24 cellular contexts compared by ENCODE assay signal in genomic region chr9:36007852-36008251, GRCh38. TPM values are rescaled to one million over a fixed set of nuclear protein-coding genes. Genes with fewer than 3 reads are reported as not detected.
A peak's percentile ranks its signal among the peaks of the same experiment; 100 is the strongest.
DNase-seq lines count a peak whose midpoint lies in the region; ATAC-seq and TF ChIP-seq lines count a peak whose summit lies in the region.
"Had no signal": no experiment of that assay in that cellular context is flagged by ENCODE, and none has a peak within 500 bp of the region (broad histone marks: within the 10 kb centered on the region; RNA-seq: fewer than 3 reads in every experiment).

No MANE protein-coding gene starts in this region.

- H3K36me3 Mint-ChIP-seq in activated CD4-positive, alpha-beta T cell treated with anti-CD3 and anti-CD28 coated beads, Interleukin-2, amount 10 ng/mL, durations not matched to agents 24 days and 14 days (ENCODE audit: low read depth), result no peaks in the 10 kb centered on the region
- H3K36me3 Mint-ChIP-seq in memory B cell, result peaks cover 4% of the 10 kb centered on the region

- no peak for ATAC-seq in memory B cell (ENCODE audit: low read depth)
- ATAC-seq in GM18907 (IDR thresholded peaks at IDR 0.05; ENCODE audit: unreplicated experiment), result no peak

- no peak overlapping the region for H3K4me3 ChIP-seq in dorsolateral prefrontal cortex

- peaks cover 9% of the 10 kb centered on the region for H3K9me3 Mint-ChIP-seq in activated CD4-positive, alpha-beta T cell treated with anti-CD3 and anti-CD28 coated beads, Interleukin-2, amount 10 ng/mL, durations not matched to agents 24 days and 14 days
- peaks cover 8% of the 10 kb centered on the region for H3K9me3 Mint-ChIP-seq in memory B cell

- peaks cover 0 to 17% (median 0%) of the 10 kb centered on the region in 45 donors for H3K27me3 ChIP-seq in dorsolateral prefrontal cortex

- H3K4me1 Mint-ChIP-seq in activated CD4-positive, alpha-beta T cell treated with anti-CD3 and anti-CD28 coated beads, Interleukin-2, amount 10 ng/mL, durations not matched to agents 24 days and 14 days, result peaks cover 19% of the 10 kb centered on the region
- peaks cover 18% of the 10 kb centered on the region for H3K4me1 Mint-ChIP-seq in memory B cell

- no peak for TF ChIP-seq CTCF in dorsolateral prefrontal cortex (IDR thresholded peaks at IDR 0.05 in 54 of 56, conservative IDR thresholded peaks at IDR 0.05 in 2 of 56; ENCODE audit: low read depth in 1 of 56, partially characterized antibody in 56 of 56)

- intact Hi-C loops in activated CD4-positive, alpha-beta T cell treated with anti-CD3 and anti-CD28 coated beads, Interleukin-2, amount 10 ng/mL, durations not matched to agents 24 days and 14 days (cut with micrococcal nuclease), result no loop called here
- intact Hi-C loops in dorsolateral prefrontal cortex (cut with DNase I), result loop anchor here in 1 of 2 donors (5.0 to 10.0 kb wide), 2 partner anchors 94 to 157 kb away; partner anchors contain the start of gene CCIN

- H3K27ac ChIP-seq in dorsolateral prefrontal cortex, result no peak overlapping the region
- H3K27ac ChIP-seq: C4-2B, HL-60 had no signal

- H3K27me3 Mint-ChIP-seq in activated CD4-positive, alpha-beta T cell treated with anti-CD3 and anti-CD28 coated beads, Interleukin-2, amount 10 ng/mL, durations not matched to agents 24 days and 14 days, result peaks cover 53% of the 10 kb centered on the region
- H3K27me3 Mint-ChIP-seq in memory B cell, result peaks cover 21% of the 10 kb centered on the region

- peak overlapping the region; percentile 8 for H3K27ac Mint-ChIP-seq in activated CD4-positive, alpha-beta T cell treated with anti-CD3 and anti-CD28 coated beads, Interleukin-2, amount 10 ng/mL, durations not matched to agents 24 days and 14 days
- H3K27ac Mint-ChIP-seq in memory B cell, result peak overlapping the region; percentile 86

- H3K4me3 Mint-ChIP-seq in activated CD4-positive, alpha-beta T cell treated with anti-CD3 and anti-CD28 coated beads, Interleukin-2, amount 10 ng/mL, durations not matched to agents 24 days and 14 days, result no peak overlapping the region
- H3K4me3 Mint-ChIP-seq in memory B cell, result no peak overlapping the region

- no peak for DNase-seq in activated CD4-positive, alpha-beta T cell treated with anti-CD3 and anti-CD28 coated beads, Interleukin-2, amount 10 ng/mL, durations not matched to agents 24 days and 14 days
- DNase-seq in activated CD4-positive, alpha-beta T cell treated with anti-CD3 and anti-CD28 coated beads for 48 hours, result no peak
- DNase-seq in NOMO-1 treated with dmso at 0.1 percent for 144 hours (lab: John Stamatoyannopoulos, UW; ENCODE audit: unreplicated experiment), result peak; percentile 14
- no peak for DNase-seq in memory B cell (ENCODE audit: low spot score in 2 of 2)
- no peak for DNase-seq in NCI-H446 (lab: John Stamatoyannopoulos, UW)
- DNase-seq in dorsolateral prefrontal cortex, result no peak
- DNase-seq: 8988T, DMS53, GDM1, GOT3, HCEC 1CT, KG1, NCI-H1105, NCI-H146, NCI-H2029 treated with DMSO at 0.1 percent for 48 hours, NCI-H226, NCI-H524 treated with DMSO at 0.1 percent for 48 hours, NCI-H82, SK-N-SH had no signal

RNA-seq across cellular contexts. Expression of gene RECK, which starts 28.9 kb away (rescaled TPM):
- total RNA-seq in activated CD4-positive, alpha-beta T cell treated with anti-CD3 and anti-CD28 coated beads, Interleukin-2, amount 10 ng/mL, durations not matched to agents 24 days and 14 days, result 3.9 and 4.3 TPM in 2 replicates
- 10 to 100 TPM in 91 of 120 experiments, 1 to 10 TPM in 29; 6.6 to 15.7 (median 11.5) TPM for total RNA-seq in dorsolateral prefrontal cortex
- total RNA-seq: HT-29 had no signal

RNA-seq across cellular contexts. Expression of gene OR2S2, which starts 49.9 kb away (rescaled TPM):
- not detected in 2 replicates for total RNA-seq in activated CD4-positive, alpha-beta T cell treated with anti-CD3 and anti-CD28 coated beads, Interleukin-2, amount 10 ng/mL, durations not matched to agents 24 days and 14 days
- total RNA-seq in dorsolateral prefrontal cortex, result under 1 TPM in 7 of 120 experiments, not detected in 113; 0.44 to 0.88 (median 0.59) TPM
- total RNA-seq: HepG2, HT-29 had no signal
